24 cellular contexts compared by ENCODE assay signal in the genomic region with DNA sequence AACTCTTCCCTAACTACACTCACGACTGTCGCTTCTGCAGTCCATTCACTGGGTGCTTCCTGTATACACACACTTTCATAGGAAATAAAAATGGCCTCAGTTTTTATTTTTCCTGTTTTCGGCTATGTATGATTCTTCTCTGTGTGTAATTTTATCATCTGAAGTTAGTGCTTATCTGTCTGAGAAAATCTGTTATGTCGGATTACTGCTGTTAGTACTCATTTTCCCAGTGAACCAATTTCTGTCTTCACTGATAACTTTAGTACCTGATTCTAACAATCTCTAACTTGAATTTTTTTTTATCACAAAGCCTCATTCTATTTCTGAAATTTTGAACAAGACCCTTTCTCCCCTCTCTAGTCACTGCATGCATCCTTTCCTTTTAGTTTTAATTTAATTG. TPM values are rescaled to one million over a fixed set of nuclear protein-coding genes. Genes with fewer than 3 reads are reported as not detected.
"Had no signal": no experiment of that assay in that cellular context is flagged by ENCODE, and none has a peak within 500 bp of the region (broad histone marks: within the 10 kb centered on the region; RNA-seq: fewer than 3 reads in every experiment).

No MANE protein-coding gene starts in this region.

- DNase-seq: activated CD4-positive, alpha-beta T cell treated with anti-CD3 and anti-CD28 coated beads, Interleukin-2, amount 50 U/mL, for 48 hours; activated CD8-positive, alpha-beta memory T cell treated with anti-CD3 and anti-CD28 coated beads, Interleukin-2, amount 10 ng/mL, durations not matched to agents 7 days and 5 days; activated gamma-delta T cell; activated T-cell treated with anti-CD3 and anti-CD28 coated beads, Interleukin-2, amount 50 U/mL, for 4 hours; dorsolateral prefrontal cortex; endodermal cell; heart right ventricle; left cardiac atrium; lower lobe of right lung; midbrain; nucleus accumbens; stimulated activated CD4-positive, alpha-beta T cell treated with anti-CD3 and anti-CD28 coated beads, Interleukin-2, amount 100 ng/mL, for 48 hours; stimulated activated naive CD4-positive, alpha-beta T cell; T-helper 2 cell; uterus had no signal

- H3K27me3 Mint-ChIP-seq: activated CD8-positive, alpha-beta memory T cell treated with anti-CD3 and anti-CD28 coated beads, Interleukin-2, amount 10 ng/mL, durations not matched to agents 7 days and 5 days had no signal

- H3K4me3 Mint-ChIP-seq: activated CD8-positive, alpha-beta memory T cell treated with anti-CD3 and anti-CD28 coated beads, Interleukin-2, amount 10 ng/mL, durations not matched to agents 7 days and 5 days; activated T-cell treated with anti-CD3 and anti-CD28 coated beads, Interleukin-2, amount 50 U/mL, for 4 hours; endodermal cell had no signal

- H3K27ac Mint-ChIP-seq: activated CD8-positive, alpha-beta memory T cell treated with anti-CD3 and anti-CD28 coated beads, Interleukin-2, amount 10 ng/mL, durations not matched to agents 7 days and 5 days had no signal

- ATAC-seq: activated CD4-positive, CD25-positive, alpha-beta regulatory T cell treated with anti-CD3 and anti-CD28 coated beads, Interleukin-2, amount 50 U/mL, for 24 hours; activated CD8-positive, alpha-beta memory T cell treated with anti-CD3 and anti-CD28 coated beads, Interleukin-2, amount 10 ng/mL, durations not matched to agents 7 days and 5 days; activated T-cell treated with anti-CD3 and anti-CD28 coated beads, Interleukin-2, amount 50 U/mL, for 4 hours; gastroesophageal sphincter; heart right ventricle; left cardiac atrium; lower lobe of right lung had no signal

- H3K9me3 Mint-ChIP-seq: activated T-cell treated with anti-CD3 and anti-CD28 coated beads, Interleukin-2, amount 50 U/mL, for 4 hours; endodermal cell had no signal

RNA-seq across cellular contexts. Expression of gene EFHB, which starts 33.8 kb away (rescaled TPM):
- total RNA-seq: ascending aorta, myocyte, skeletal muscle tissue had no signal

RNA-seq across cellular contexts. Expression of gene PP2D1, which starts 44.3 kb away (rescaled TPM):
- total RNA-seq: activated CD8-positive, alpha-beta memory T cell treated with anti-CD3 and anti-CD28 coated beads, Interleukin-2, amount 10 ng/mL, durations not matched to agents 7 days and 5 days; activated T-cell treated with anti-CD3 and anti-CD28 coated beads, Interleukin-2, amount 50 U/mL, for 4 hours; ascending aorta; endodermal cell; gastroesophageal sphincter; heart right ventricle; left cardiac atrium; lower lobe of right lung; myocyte; posterior vena cava; right atrium auricular region; skeletal muscle tissue; subcutaneous adipose tissue; tibial nerve; uterus had no signal
